ENCODE assay signal across 15 cellular contexts in the genomic region with DNA sequence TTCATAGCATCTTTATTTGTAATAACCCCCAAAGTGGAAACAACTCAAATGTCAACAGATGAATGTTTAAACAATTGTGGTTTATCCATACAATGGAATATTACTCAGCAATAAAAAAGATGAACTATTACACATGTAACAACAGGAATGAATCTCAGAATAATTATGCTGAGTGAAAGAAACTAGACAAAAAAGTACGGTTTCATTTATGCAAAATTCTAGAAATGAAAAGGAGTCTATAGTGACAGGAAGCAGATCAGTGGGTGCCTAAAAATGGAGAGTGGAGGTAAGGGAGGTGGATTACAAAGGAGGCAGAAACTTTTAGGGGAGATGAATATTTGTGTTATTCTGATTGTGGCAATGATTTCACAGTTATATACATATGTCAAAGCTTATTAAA. TPM values are rescaled to one million over a fixed set of nuclear protein-coding genes. Genes with fewer than 3 reads are reported as not detected.
DNase-seq lines count a peak whose midpoint lies in the region; ATAC-seq, FAIRE-seq and TF ChIP-seq lines count a peak whose summit lies in the region.
"Had no signal": no experiment of that assay in that cellular context is flagged by ENCODE, and none has a peak within 500 bp of the region (broad histone marks: within the 10 kb centered on the region; RNA-seq: fewer than 3 reads in every experiment).

No MANE protein-coding gene starts in this region.

- H3K36me3 ChIP-seq in esophagus squamous epithelium = no peaks in the 10 kb centered on the region
- no peaks in the 10 kb centered on the region for H3K36me3 ChIP-seq in suprapubic skin
- H3K36me3 ChIP-seq: WERI-Rb-1 had no signal

- H3K4me3 Mint-ChIP-seq in activated naive CD4-positive, alpha-beta T cell treated with anti-CD3 and anti-CD28 coated beads, Interleukin-2, amount 10 ng/mL, durations not matched to agents 7 days and 5 days = peak overlapping the region; percentile 87
- H3K4me3 Mint-ChIP-seq in T-helper 2 cell treated with Interferon-gamma antibody and Interleukin-4, amounts not matched to agents 5 μg/mL and 100 μg/mL, for 36 hours = peak overlapping the region; percentile 81
- H3K4me3 Mint-ChIP-seq: brain; stimulated activated memory B cell treated with anti-CD40 and anti-IgM and Interleukin-4, amounts not matched to agents 10 μg/mL and 1 μg/mL and 100 μg/mL, for 72 hours had no signal

- intact Hi-C loops in esophagus squamous epithelium (cut with DNase I) = no loop called here

- TF ChIP-seq POLR2A in esophagus squamous epithelium (IDR thresholded peaks at IDR 0.05) (no peak), suprapubic skin (IDR thresholded peaks at IDR 0.05) (no peak), GM12891 (IDR thresholded peaks at IDR 0.05; ENCODE audit: low read depth, low read length) (no peak)

- H3K4me3 ChIP-seq in esophagus squamous epithelium = peak overlapping the region in 1 of 4 donors; percentile 27
- no peak overlapping the region for H3K4me3 ChIP-seq in suprapubic skin

- WGBS in esophagus squamous epithelium, 2 donors = 72 to 85% methylated on average over 1 of the region's 1 CpG
- WGBS in suprapubic skin = 96% methylated on average over 1 of the region's 1 CpG

- peaks cover 67% of the 10 kb centered on the region for H3K36me3 Mint-ChIP-seq in activated naive CD4-positive, alpha-beta T cell treated with anti-CD3 and anti-CD28 coated beads, Interleukin-2, amount 10 ng/mL, durations not matched to agents 7 days and 5 days
- peaks cover 65% of the 10 kb centered on the region for H3K36me3 Mint-ChIP-seq in T-helper 2 cell treated with Interferon-gamma antibody and Interleukin-4, amounts not matched to agents 5 μg/mL and 100 μg/mL, for 36 hours (ENCODE audit: low read depth)
- H3K36me3 Mint-ChIP-seq: brain; stimulated activated memory B cell treated with anti-CD40 and anti-IgM and Interleukin-4, amounts not matched to agents 10 μg/mL and 1 μg/mL and 100 μg/mL, for 72 hours had no signal

- H3K27me3 Mint-ChIP-seq in activated naive CD4-positive, alpha-beta T cell treated with anti-CD3 and anti-CD28 coated beads, Interleukin-2, amount 10 ng/mL, durations not matched to agents 7 days and 5 days = no peaks in the 10 kb centered on the region
- H3K27me3 Mint-ChIP-seq in T-helper 2 cell treated with Interferon-gamma antibody and Interleukin-4, amounts not matched to agents 5 μg/mL and 100 μg/mL, for 36 hours (ENCODE audit: low read depth) = no peaks in the 10 kb centered on the region

- TF ChIP-seq CTCF in esophagus squamous epithelium (IDR thresholded peaks at IDR 0.05) = no peak
- TF ChIP-seq CTCF in suprapubic skin (IDR thresholded peaks at IDR 0.05) = no peak

- H3K27me3 ChIP-seq in esophagus squamous epithelium (peaks cover 0 to 18% (median 0%) of the 10 kb centered on the region in 4 donors), suprapubic skin (peaks cover 3% of the 10 kb centered on the region)

- H3K4me1 ChIP-seq in esophagus squamous epithelium = peaks cover 3 to 63% (median 5%) of the 10 kb centered on the region in 3 donors
- peaks cover 33% of the 10 kb centered on the region for H3K4me1 ChIP-seq in suprapubic skin

- no peak for FAIRE-seq in GM12891 (lab: Jason Lieb, UNC)

- H3K27ac Mint-ChIP-seq in activated naive CD4-positive, alpha-beta T cell treated with anti-CD3 and anti-CD28 coated beads, Interleukin-2, amount 10 ng/mL, durations not matched to agents 7 days and 5 days = peak overlapping the region; percentile 75
- H3K27ac Mint-ChIP-seq in T-helper 2 cell treated with Interferon-gamma antibody and Interleukin-4, amounts not matched to agents 5 μg/mL and 100 μg/mL, for 36 hours = peak overlapping the region; percentile 66
- H3K27ac Mint-ChIP-seq: brain; stimulated activated memory B cell treated with anti-CD40 and anti-IgM and Interleukin-4, amounts not matched to agents 10 μg/mL and 1 μg/mL and 100 μg/mL, for 72 hours had no signal

- CTCF ChIA-PET in activated naive CD4-positive, alpha-beta T cell treated with anti-CD3 and anti-CD28 coated beads, Interleukin-2, amount 10 ng/mL, durations not matched to agents 7 days and 5 days (lab: Charles Lee) = interaction anchor here (1.0 kb wide), 1 partner anchor 149 kb away, joined by 3 read pairs; no protein-coding TSS in a partner anchor

- H3K9me3 ChIP-seq in esophagus squamous epithelium (no peaks in the 10 kb centered on the region), suprapubic skin (no peaks in the 10 kb centered on the region)

- peaks cover 2% of the 10 kb centered on the region for H3K9me3 Mint-ChIP-seq in activated naive CD4-positive, alpha-beta T cell treated with anti-CD3 and anti-CD28 coated beads, Interleukin-2, amount 10 ng/mL, durations not matched to agents 7 days and 5 days
- peaks cover 8% of the 10 kb centered on the region for H3K9me3 Mint-ChIP-seq in T-helper 2 cell treated with Interferon-gamma antibody and Interleukin-4, amounts not matched to agents 5 μg/mL and 100 μg/mL, for 36 hours

- no peak for ATAC-seq in GM21390 (IDR thresholded peaks at IDR 0.05; ENCODE audit: unreplicated experiment)
- ATAC-seq: stimulated activated memory B cell treated with anti-CD40 and anti-IgM and Interleukin-4, amounts not matched to agents 10 μg/mL and 1 μg/mL and 100 μg/mL, for 72 hours had no signal

- H3K4me1 Mint-ChIP-seq in activated naive CD4-positive, alpha-beta T cell treated with anti-CD3 and anti-CD28 coated beads, Interleukin-2, amount 10 ng/mL, durations not matched to agents 7 days and 5 days = peaks cover 64% of the 10 kb centered on the region
- peaks cover 60% of the 10 kb centered on the region for H3K4me1 Mint-ChIP-seq in T-helper 2 cell treated with Interferon-gamma antibody and Interleukin-4, amounts not matched to agents 5 μg/mL and 100 μg/mL, for 36 hours (ENCODE audit: low read depth)

- TF ChIP-seq EP300 in suprapubic skin (IDR thresholded peaks at IDR 0.05) = no peak

- DNase-seq in activated naive CD4-positive, alpha-beta T cell treated with anti-CD3 and anti-CD28 coated beads, Interleukin-2, amount 10 ng/mL, durations not matched to agents 7 days and 5 days = no peak
- DNase-seq in activated naive CD4-positive, alpha-beta T cell treated with anti-CD3 and anti-CD28 coated beads, Interleukin-2, amount 50 U/mL, for 16 hours = no peak
- no peak for DNase-seq in T-helper 2 cell treated with Interferon-gamma antibody and Interleukin-4, amounts not matched to agents 5 μg/mL and 100 μg/mL, for 36 hours (ENCODE audit: low spot score)
- DNase-seq in esophagus squamous epithelium (lab: John Stamatoyannopoulos, UW) (no peak), suprapubic skin (ENCODE audit: low spot score in 2 of 2) (no peak), GM12891 (ENCODE audit: insufficient read length, low spot score) (no peak), NCI-H2081 (lab: John Stamatoyannopoulos, UW) (no peak)
- DNase-seq: HCEC 1CT, hippocampal formation, IMR-90, MV-4-11, WERI-Rb-1 had no signal

- H3K27ac ChIP-seq in esophagus squamous epithelium (peak overlapping the region in 3 of 4 donors; percentile 68 to 96 (median 90)), suprapubic skin (peak overlapping the region; percentile 57)
- H3K27ac ChIP-seq: WERI-Rb-1 had no signal

TF ChIP-seq in GM12891, 5 proteins besides CTCF, POLR2A, EP300 and RAD21:
- TF ChIP-seq SPI1 (IDR thresholded peaks at IDR 0.05; ENCODE audit: low read depth, low read length) (no peak), POLR2AphosphoS5 (IDR thresholded peaks at IDR 0.05; ENCODE audit: low read depth, low read length) (no peak), PAX5 (IDR thresholded peaks at IDR 0.05; ENCODE audit: insufficient read depth, low read length, severe bottlenecking) (no peak), TAF1 (IDR thresholded peaks at IDR 0.05; ENCODE audit: low read depth, low read length) (no peak), POU2F2 (IDR thresholded peaks at IDR 0.05; ENCODE audit: low read depth, low read length) (no peak)
TF ChIP-seq in GM12891: peak in this region for 0.

RNA-seq across cellular contexts. Expression of gene PRKCH, which starts 4.8 kb away (rescaled TPM):
- total RNA-seq in esophagus squamous epithelium (10 to 100 TPM; 34.5 to 51.3 (median 45.0) TPM), suprapubic skin (100 to 1,000 TPM in 1 of 4 donors, 10 to 100 TPM in 3; 49.5 to 147 (median 59.2) TPM)
- polyA plus RNA-seq in GM12891 (2012; ENCODE audit: low read depth, missing spikeins) = 45.7 TPM

RNA-seq across cellular contexts. Expression of gene TMEM30B, which starts 45.0 kb away (rescaled TPM):
- total RNA-seq in esophagus squamous epithelium (10 to 100 TPM; 18.5 to 35.9 (median 26.3) TPM), suprapubic skin (10 to 100 TPM; 32.7 to 42.0 (median 36.8) TPM)
- 0.15 TPM for polyA plus RNA-seq in GM12891 (2012; ENCODE audit: low read depth, missing spikeins)
- total RNA-seq: IMR-90 had no signal
